Comparison of ENCODE assay signal across 8 cellular contexts in the genomic region with DNA sequence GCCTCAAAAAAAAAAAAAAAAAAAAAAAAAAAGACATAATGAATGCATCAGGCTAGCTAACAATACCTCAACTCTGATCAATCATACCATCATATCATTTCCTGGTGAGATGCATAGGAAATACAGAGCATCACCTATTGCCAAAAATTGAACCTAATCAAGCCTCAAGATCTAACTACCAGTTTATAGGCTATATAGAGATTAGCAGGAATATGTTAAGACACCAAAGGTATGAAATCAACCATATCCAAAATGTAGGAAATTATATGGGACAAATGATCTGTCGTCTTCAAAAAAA. TPM values are rescaled to one million over a fixed set of nuclear protein-coding genes. Genes with fewer than 3 reads are reported as not detected.
DNase-seq lines count a peak whose midpoint lies in the region; ATAC-seq and TF ChIP-seq lines count a peak whose summit lies in the region.

No MANE protein-coding gene starts in this region.

- no peaks in the 10 kb centered on the region for H4K20me1 ChIP-seq in Karpas-422 (ENCODE audit: insufficient read depth, low read depth, low read length)

- H3K9me2 ChIP-seq in Karpas-422 (replicated peaks; ENCODE audit: insufficient read depth, low read length), result no peaks in the 10 kb centered on the region

- no peak for ATAC-seq in left lobe of liver

- no peak for TF ChIP-seq EP300 in ovary (IDR thresholded peaks at IDR 0.05)

- H3K79me2 ChIP-seq in Karpas-422 (ENCODE audit: low read length), result peaks cover 47% of the 10 kb centered on the region

- H3K4me2 ChIP-seq in Karpas-422 (ENCODE audit: low read depth, low read length, poor library complexity, severe bottlenecking), result peak overlapping the region; percentile 98

- no peak overlapping the region for H3K27ac ChIP-seq in Karpas-422 (ENCODE audit: low read length)
- peak overlapping the region in 1 of 2 donors; percentile 49 for H3K27ac ChIP-seq in ovary

- intact Hi-C loops in ovary (cut with DNase I), result no loop called here

- no peaks in the 10 kb centered on the region for H3K27me3 ChIP-seq in GM06990 (replicated peaks; ENCODE audit: control insufficient read depth, insufficient read depth, low read length)
- H3K27me3 ChIP-seq in Karpas-422 (ENCODE audit: low read length), result no peaks in the 10 kb centered on the region
- H3K27me3 ChIP-seq in endocrine pancreas (ENCODE audit: control insufficient read depth, insufficient read depth, low read length), result no peaks in the 10 kb centered on the region
- no peaks in the 10 kb centered on the region for H3K27me3 ChIP-seq in ovary

- H3K9ac ChIP-seq in Karpas-422 (ENCODE audit: low read length) (peak overlapping the region; percentile 97), endocrine pancreas (ENCODE audit: control insufficient read depth, insufficient read depth, low read length) (peak overlapping the region; percentile 96)

- H2AFZ ChIP-seq in Karpas-422 (ENCODE audit: low read length), result peak overlapping the region; percentile 80

- no peaks in the 10 kb centered on the region for H3K9me3 ChIP-seq in Karpas-422 (ENCODE audit: low read length)
- H3K9me3 ChIP-seq in endocrine pancreas (ENCODE audit: control insufficient read depth, low read length), result no peaks in the 10 kb centered on the region
- no peaks in the 10 kb centered on the region for H3K9me3 ChIP-seq in ovary

- DNase-seq in GM06990 (ENCODE audit: extremely low read depth, insufficient read length), result no peak
- DNase-seq in Karpas-422, result no peak
- no peak for DNase-seq in ovary
- DNase-seq in NCI-H446 treated with DMSO at 0.1 percent for 48 hours (lab: John Stamatoyannopoulos, UW), result no peak
- DNase-seq in NCI-H446 (lab: John Stamatoyannopoulos, UW), result no peak
- no peak for DNase-seq in left lobe of liver (ENCODE audit: low spot score)
- DNase-seq in NCI-H2227 (lab: John Stamatoyannopoulos, UW; ENCODE audit: unreplicated experiment), result no peak

- 4 to 18% (median 11%) methylated on average over 1 of the region's 1 CpG for WGBS in ovary, 3 donors

- H3K36me3 ChIP-seq in GM06990 (ENCODE audit: control insufficient read depth, insufficient read depth, low read length) (peaks cover 2% of the 10 kb centered on the region; the same call in 1 of the 2 replicates), Karpas-422 (ENCODE audit: insufficient read depth, low read length) (no peaks in the 10 kb centered on the region), endocrine pancreas (ENCODE audit: control insufficient read depth, insufficient read depth, low read length) (no peaks in the 10 kb centered on the region), ovary (no peaks in the 10 kb centered on the region)

- peaks cover 24% of the 10 kb centered on the region for H3K4me1 ChIP-seq in Karpas-422 (ENCODE audit: low read length)
- peaks cover 8% of the 10 kb centered on the region for H3K4me1 ChIP-seq in endocrine pancreas (ENCODE audit: control insufficient read depth, insufficient read depth, low read length)
- H3K4me1 ChIP-seq in ovary (ENCODE audit: insufficient read depth), result peaks cover 3% of the 10 kb centered on the region

- TF ChIP-seq CTCF in GM06990 (IDR thresholded peaks at IDR 0.05; ENCODE audit: insufficient read depth, low read length, poor library complexity, severe bottlenecking) (no peak), ovary (IDR thresholded peaks at IDR 0.05) (no peak)

- H3K4me3 ChIP-seq in GM06990 (replicated peaks; ENCODE audit: low read depth, low read length) (peak overlapping the region; percentile 97), Karpas-422 (ENCODE audit: low read length) (peak overlapping the region; percentile 94), endocrine pancreas (ENCODE audit: control insufficient read depth, insufficient read depth, low read length) (peak overlapping the region; percentile 87), ovary (peak overlapping the region; percentile 92)

- no peak for TF ChIP-seq POLR2A in ovary (IDR thresholded peaks at IDR 0.05)

RNA-seq across cellular contexts. Expression of gene VPS33B, which starts 0.4 kb away (rescaled TPM):
- 5.7 and 7.5 TPM in 2 replicates for total RNA-seq in Karpas-422 (2014; rRNA removed; shearing (Covaris generic); ENCODE audit: low replicate concordance)
- total RNA-seq in ovary, result 10 to 100 TPM in 6 of 7 donors, 1 to 10 TPM in 1; 8.5 to 17.4 (median 13.2) TPM
- polyA plus RNA-seq in ovary, result 10 to 100 TPM in 1 of 2 donors, 1 to 10 TPM in 1; 9.2 to 14.0 TPM
- 4.5 TPM for total RNA-seq in left lobe of liver

RNA-seq across cellular contexts. Expression of gene PRC1, which starts 28.4 kb away (rescaled TPM):
- 87.5 and 95.5 TPM in 2 replicates for total RNA-seq in Karpas-422 (2014; rRNA removed; shearing (Covaris generic); ENCODE audit: low replicate concordance)
- total RNA-seq in ovary (1 to 10 TPM; 5.7 to 9.2 (median 6.8) TPM), left lobe of liver (1.2 TPM)
- 10 to 100 TPM in 1 of 2 donors, 1 to 10 TPM in 1; 6.5 to 13.2 TPM for polyA plus RNA-seq in ovary
